9 cellular contexts compared by ENCODE assay signal in genomic region chr4:90127223-90127705, GRCh38. TPM values are rescaled to one million over a fixed set of nuclear protein-coding genes. Genes with fewer than 3 reads are reported as not detected.
DNase-seq lines count a peak whose midpoint lies in the region; ATAC-seq and TF ChIP-seq lines count a peak whose summit lies in the region.
"Had no signal": no experiment of that assay in that cellular context is flagged by ENCODE, and none has a peak within 500 bp of the region (broad histone marks: within the 10 kb centered on the region; RNA-seq: fewer than 3 reads in every experiment).

Gene CCSER1 (plus strand): TSS chr4:90127394.

- in situ Hi-C loops in SK-MEL-5 (cut with HindIII; ENCODE audit: low pct_unique_long_range_greater_than_20kb, low sequenced_read_pairs) = no loop called here

- peaks cover 14% of the 10 kb centered on the region for H3K4me1 Mint-ChIP-seq in Calu3 (ENCODE audit: low read depth, unreplicated experiment)

- CTCF ChIA-PET in Calu3 (lab: Charles Lee) = no interaction called here

- H3K27ac Mint-ChIP-seq in Calu3 (ENCODE audit: unreplicated experiment) = peak within 1 kb of the TSS; percentile 85

- under 1% methylated on average over 35 of the region's 35 CpGs for WGBS in right cardiac atrium

- intact Hi-C loops in Calu3 (cut with micrococcal nuclease; ENCODE audit: unreplicated experiment) (loop anchor here (5.0 to 10.0 kb wide), 2 partner anchors 100 to 182 kb away; no protein-coding TSS in a partner anchor), right cardiac atrium (cut with DNase I) (loop anchor here in 1 of 4 donors (10.0 kb wide), 1 partner anchor 158 kb away; no protein-coding TSS in a partner anchor)

- no peaks in the 10 kb centered on the region for H3K9me3 Mint-ChIP-seq in Calu3 (ENCODE audit: low read depth, unreplicated experiment)

- no TSS peak for BruUV-seq in Calu3 (replicated peaks; lab: Mats Ljungman, UMichigan)

- DNase-seq in Calu3 (peak; percentile 69), HK-2 (ENCODE audit: unreplicated experiment) (peak; percentile 84), SK-MEL-5 (ENCODE audit: low read depth, low spot score) (peak; percentile 89), right cardiac atrium (peak; percentile 83 to 93 (median 92)), pons (ENCODE audit: low spot score) (peak; percentile 44), AG08396 (ENCODE audit: low spot score) (no peak)

- H3K36me3 Mint-ChIP-seq in Calu3 (ENCODE audit: insufficient read depth, unreplicated experiment) = peaks cover 32% of the 10 kb centered on the region

- H3K4me3 Mint-ChIP-seq in Calu3 (ENCODE audit: low read depth, unreplicated experiment) = peak within 1 kb of the TSS; percentile 91

- peak within 1 kb of the TSS; percentile 53 for H3K4me3 ChIP-seq in right cardiac atrium (ENCODE audit: low read length)

- no peaks in the 10 kb centered on the region for H3K9me3 ChIP-seq in right cardiac atrium (ENCODE audit: control insufficient read depth, low read length)

- peak; percentile 75 for ATAC-seq in GM21360 (IDR thresholded peaks at IDR 0.05; ENCODE audit: unreplicated experiment)
- ATAC-seq in right cardiac atrium = peak; percentile 98 to 99

- no peaks in the 10 kb centered on the region for H3K27me3 ChIP-seq in right cardiac atrium (ENCODE audit: control insufficient read depth, insufficient read depth)

- no peaks in the 10 kb centered on the region for H3K27me3 Mint-ChIP-seq in Calu3 (ENCODE audit: unreplicated experiment)

- no peak for TF ChIP-seq CTCF in Calu3 (IDR thresholded peaks at IDR 0.05; ENCODE audit: unreplicated experiment)

- no peaks in the 10 kb centered on the region for H3K4me1 ChIP-seq in right cardiac atrium (ENCODE audit: control insufficient read depth, insufficient read depth, low read length)

- H3K27ac ChIP-seq in angular gyrus (ENCODE audit: low read depth, low read length) (peak within 1 kb of the TSS; percentile 66), right cardiac atrium (ENCODE audit: low read length) (peak within 1 kb of the TSS; percentile 51)

RNA-seq across cellular contexts. Expression of gene CCSER1, which starts in this region (rescaled TPM):
- 6.2 and 7.1 TPM in 2 replicates for total RNA-seq in Calu3 (2022)
- total RNA-seq in SK-MEL-5 (2014; rRNA removed; shearing (Covaris generic)) = 23.1 and 23.8 TPM in 2 replicates
- polyA plus RNA-seq in SK-MEL-5 (2015; cell fraction: cytosol; rRNA removed) = 6.1 and 6.4 TPM in 2 replicates
- polyA plus RNA-seq in SK-MEL-5 (2015; cell fraction: nucleus; rRNA removed) = 9.0 and 12.3 TPM in 2 replicates
- total RNA-seq in right cardiac atrium = 10 to 100 TPM in 3 of 4 donors, 1 to 10 TPM in 1; 9.8 to 12.9 (median 10.6) TPM
- polyA plus RNA-seq in right cardiac atrium = 2.7 TPM
- total RNA-seq: M059J had no signal
